ENCODE assay signal across 8 cellular contexts in genomic region chr6:30793521-30794194, GRCh38. TPM values are rescaled to one million over a fixed set of nuclear protein-coding genes. Genes with fewer than 3 reads are reported as not detected.
DNase-seq lines count a peak whose midpoint lies in the region; ATAC-seq, FAIRE-seq and TF ChIP-seq lines count a peak whose summit lies in the region.

No MANE protein-coding gene starts in this region.

- POLR2A ChIA-PET in CD4-positive, alpha-beta T cell (lab: Charles Lee): interaction anchor here (0.6 to 2.5 kb wide), 30 partner anchors 9 to 1045 kb away, joined by 3 to 24 read pairs (median 4); partner anchors contain the start of genes DDX39B, GTF2H4, IER3 and MRPS18B

- peak overlapping the region; percentile 98 for H3K27ac Mint-ChIP-seq in CD4-positive, alpha-beta T cell

- no peaks in the 10 kb centered on the region for H3K36me3 Mint-ChIP-seq in CD4-positive, alpha-beta T cell (ENCODE audit: low read depth)

- no peak for FAIRE-seq in RCC 7860 (lab: Jason Lieb, UNC)

- no peaks in the 10 kb centered on the region for H3K27me3 ChIP-seq in CD4-positive, alpha-beta T cell (ENCODE audit: control insufficient read depth, insufficient read depth, low read length)
- H3K27me3 ChIP-seq in brain microvascular endothelial cell (replicated peaks) (no peaks in the 10 kb centered on the region), muscle layer of duodenum (ENCODE audit: low read depth, low read length) (no peaks in the 10 kb centered on the region)

- H3K4me3 Mint-ChIP-seq in CD4-positive, alpha-beta T cell: peak overlapping the region; percentile 76

- intact Hi-C loops in CD4-positive, alpha-beta T cell (cut with DNase I, micrococcal nuclease): no loop called here

- peaks cover 67% of the 10 kb centered on the region for H3K4me1 Mint-ChIP-seq in CD4-positive, alpha-beta T cell (ENCODE audit: low read depth)

- TF ChIP-seq CTCF in CD4-positive, alpha-beta T cell (IDR thresholded peaks at IDR 0.05): no peak
- TF ChIP-seq CTCF in brain microvascular endothelial cell (IDR thresholded peaks at IDR 0.05; ENCODE audit: low read depth, low read length, missing control alignments): no peak

- H3K27ac ChIP-seq in CD4-positive, alpha-beta T cell (ENCODE audit: low read depth, low read length): peak overlapping the region; percentile 72
- H3K27ac ChIP-seq in brain microvascular endothelial cell: peak overlapping the region; percentile 69
- H3K27ac ChIP-seq in muscle layer of duodenum (ENCODE audit: low read length): peak overlapping the region; percentile 32

- no peaks in the 10 kb centered on the region for H3K9me3 ChIP-seq in CD4-positive, alpha-beta T cell (ENCODE audit: control insufficient read depth, low read length)
- no peaks in the 10 kb centered on the region for H3K9me3 ChIP-seq in muscle layer of duodenum (ENCODE audit: control insufficient read depth in 1 of 2, low read length in 2 of 2)

- TF ChIP-seq POLR2A in erythroblast (IDR thresholded peaks at IDR 0.05; ENCODE audit: low read length): no peak

- no peaks in the 10 kb centered on the region for H3K4me1 ChIP-seq in muscle layer of duodenum (ENCODE audit: control insufficient read depth in 1 of 2, insufficient read depth in 2 of 2, low read length in 2 of 2)

- H3K36me3 ChIP-seq in brain microvascular endothelial cell (replicated peaks) (no peaks in the 10 kb centered on the region), muscle layer of duodenum (ENCODE audit: control insufficient read depth in 1 of 2, insufficient read depth in 2 of 2, low read length in 2 of 2) (no peaks in the 10 kb centered on the region)

- in situ Hi-C loops in brain microvascular endothelial cell (cut with HindIII; ENCODE audit: low pct_ligation_motif_present, low sequenced_read_pairs): no loop called here

- peak in 2 of 10 experiments; percentile 6 for DNase-seq in CD4-positive, alpha-beta T cell
- DNase-seq in Kasumi-1 (lab: John Stamatoyannopoulos, UW) (peak; percentile 23 to 31), brain microvascular endothelial cell (peak; percentile 66), NCI-H69 (lab: John Stamatoyannopoulos, UW) (no peak), erythroblast (lab: John Stamatoyannopoulos, UW) (no peak), RCC 7860 (ENCODE audit: low spot score) (no peak)

- H3K27me3 Mint-ChIP-seq in CD4-positive, alpha-beta T cell: no peaks in the 10 kb centered on the region

- H3K9me3 Mint-ChIP-seq in CD4-positive, alpha-beta T cell: no peaks in the 10 kb centered on the region

- H3K4me3 ChIP-seq in brain microvascular endothelial cell (ENCODE audit: low read depth, low read length): no peak overlapping the region
- H3K4me3 ChIP-seq in muscle layer of duodenum (ENCODE audit: low read depth in 1 of 2, low read length in 2 of 2): no peak overlapping the region

- peak; percentile 95 for ATAC-seq in CD4-positive, alpha-beta T cell (ENCODE audit: poor library complexity)
- ATAC-seq in GM19467 (IDR thresholded peaks at IDR 0.05; ENCODE audit: unreplicated experiment): no peak

- CTCF ChIA-PET in CD4-positive, alpha-beta T cell (lab: Charles Lee): interaction anchor here (0.6 to 1.5 kb wide), 3 partner anchors 14 to 63 kb away, joined by 3 to 4 read pairs (median 3); no protein-coding TSS in a partner anchor

RNA-seq across cellular contexts. Expression of gene IER3, which starts 49.3 kb away (rescaled TPM):
- total RNA-seq in CD4-positive, alpha-beta T cell: 1 to 10 TPM; 5.7 to 5.8 TPM

RNA-seq across cellular contexts. Expression of gene FLOT1, which starts 51.2 kb away (rescaled TPM):
- 10 to 100 TPM; 31.6 TPM for total RNA-seq in CD4-positive, alpha-beta T cell

Comparison
In these comparisons a context has a peak if more than half of its experiments do, and no peak if none do; other contexts are left out.
1. DNase-seq: peak in Kasumi-1 (2 of 2) and brain microvascular endothelial cell (single experiment); none in NCI-H69 (single experiment), erythroblast (0 of 2) and RCC 7860 (single experiment).
2. Peak in every context shown above with its lines, with median percentiles within 50 percentile points of each other: H3K27ac ChIP-seq.